1 cellular context compared by ENCODE assay signal in genomic region chr2:33606622-33607021, GRCh38.
TF ChIP-seq lines count a peak whose summit lies in the region.

No MANE protein-coding gene starts in this region.

TF ChIP-seq in GM23338, 12 proteins besides CTCF, POLR2A, EP300 and RAD21 (continued from another document):
- TF ChIP-seq ETS1 (IDR thresholded peaks at IDR 0.05) (no peak), STAT1 (IDR thresholded peaks at IDR 0.05; ENCODE audit: unreplicated experiment) (no peak), NANOG (IDR thresholded peaks at IDR 0.05; ENCODE audit: borderline replicate concordance) (no peak), JUNB (IDR thresholded peaks at IDR 0.05; ENCODE audit: unreplicated experiment) (no peak), ZNF462 (CRISPR knock-in tag; IDR thresholded peaks at IDR 0.05) (no peak)
TF ChIP-seq in GM23338: peak in this region for 0.
